Comparison of ENCODE assay signal across 19 cellular contexts in genomic region chr20:14214046-14214445, GRCh38.
DNase-seq lines count a peak whose midpoint lies in the region; ATAC-seq and TF ChIP-seq lines count a peak whose summit lies in the region.
"Had no signal": no experiment of that assay in that cellular context is flagged by ENCODE, and none has a peak within 500 bp of the region (broad histone marks: within the 10 kb centered on the region; RNA-seq: fewer than 3 reads in every experiment).

No MANE protein-coding gene starts in this region.

- ATAC-seq in aorta (ENCODE audit: low FRiP score), result no peak
- ATAC-seq in GM19324 (IDR thresholded peaks at IDR 0.05; ENCODE audit: low FRiP score, unreplicated experiment), result no peak

- no peak overlapping the region for H3K27ac ChIP-seq in aorta (ENCODE audit: low read depth in 1 of 2, low read length in 2 of 2)

- intact Hi-C loops in aorta (cut with DNase I), result no loop called here

- TF ChIP-seq CTCF in NB4 (IDR thresholded peaks at IDR 0.05; ENCODE audit: low read depth, low read length) (no peak), epithelial cell of proximal tubule (conservative IDR thresholded peaks at IDR 0.05; ENCODE audit: low read depth, low read length) (no peak)

- no peaks in the 10 kb centered on the region for H3K36me3 ChIP-seq in aorta (ENCODE audit: control insufficient read depth in 1 of 2, insufficient read depth in 2 of 2, low read length in 1 of 2)
- H3K36me3 ChIP-seq: BE2C, MG63 had no signal

- 32 to 47% methylated on average over 1 of the region's 1 CpG for WGBS in aorta, 2 donors

- peaks cover 1% of the 10 kb centered on the region for H3K9me3 ChIP-seq in aorta (ENCODE audit: control insufficient read depth, low read length)
- H3K9me3 ChIP-seq: BE2C, MG63 had no signal

- DNase-seq in EH (ENCODE audit: low read depth) (peak; percentile 15), NB4 (ENCODE audit: low read depth) (peak; percentile 9), epithelial cell of proximal tubule (ENCODE audit: low read depth) (peak; percentile 22), kidney tubule cell (ENCODE audit: low spot score) (peak; percentile 45), OCI-M1 (lab: John Stamatoyannopoulos, UW) (no peak), aorta (no peak)
- DNase-seq: BE2C; Calu3; CD4-positive, alpha-beta T cell; HFFc6; MG63; NCI-H1092 treated with DMSO at 0.1 percent for 48 hours; NCI-H1694; NCI-H2107; NCI-H446; NK-92 treated with Interleukin-12 subunit alpha and Interleukin-12 subunit beta, amount 100 ng/mL, for 24 hours; RPMI8226; SIG-M5 had no signal

- TF ChIP-seq POLR2A in NB4 (IDR thresholded peaks at IDR 0.05; ENCODE audit: extremely low read depth, insufficient read length), result no peak

- H3K27me3 ChIP-seq in aorta (ENCODE audit: control insufficient read depth in 1 of 2, insufficient read depth in 2 of 2, low read length in 1 of 2), result no peaks in the 10 kb centered on the region
- H3K27me3 ChIP-seq: BE2C, MG63 had no signal

- H3K4me3 ChIP-seq in NB4 (ENCODE audit: low read depth, low read length) (no peak overlapping the region), epithelial cell of proximal tubule (ENCODE audit: low read depth, low read length) (no peak overlapping the region), aorta (ENCODE audit: low read length in 2 of 2) (no peak overlapping the region)
- H3K4me3 ChIP-seq: MG63 had no signal

- H3K4me1 ChIP-seq in aorta (ENCODE audit: control insufficient read depth in 1 of 2, insufficient read depth in 2 of 2, low read length in 2 of 2), result no peaks in the 10 kb centered on the region

Comparison
In these comparisons a context has a peak if more than half of its experiments do, and no peak if none do; other contexts are left out.
1. DNase-seq: peak in EH (single experiment), NB4 (single experiment), epithelial cell of proximal tubule (single experiment) and kidney tubule cell (single experiment); none in OCI-M1 (single experiment) and aorta (0 of 2).